Comparison of ENCODE assay signal across 13 cellular contexts in the genomic region with DNA sequence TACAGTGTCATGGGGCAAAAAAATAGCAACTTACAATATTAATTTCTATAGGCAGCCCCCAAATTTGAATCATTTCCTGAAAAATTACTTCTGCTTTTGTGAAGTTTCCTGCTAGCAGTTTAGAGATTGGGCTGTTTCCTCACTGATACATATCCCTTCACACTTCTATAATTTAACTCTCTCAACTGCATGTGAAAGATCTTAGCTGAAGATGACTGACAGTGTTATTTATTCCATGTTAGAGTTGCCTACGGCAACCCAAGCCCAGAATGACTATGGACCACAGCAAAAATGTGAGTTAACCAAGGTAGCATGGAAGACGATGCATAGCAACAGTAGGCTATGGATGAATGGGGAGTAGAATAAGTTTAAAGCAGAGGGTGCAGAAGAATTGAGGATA. TPM values are rescaled to one million over a fixed set of nuclear protein-coding genes. Genes with fewer than 3 reads are reported as not detected.
DNase-seq lines count a peak whose midpoint lies in the region; ATAC-seq and TF ChIP-seq lines count a peak whose summit lies in the region.
"Had no signal": no experiment of that assay in that cellular context is flagged by ENCODE, and none has a peak within 500 bp of the region (broad histone marks: within the 10 kb centered on the region; RNA-seq: fewer than 3 reads in every experiment).

A gene (plus strand): TSS at position 122 of the 400 bp plus-strand sequence. CDS start 90 bp downstream, at position 212.

- no peak for TF ChIP-seq CTCF in body of pancreas (IDR thresholded peaks at IDR 0.05)

- H3K27ac Mint-ChIP-seq in CD4-positive, alpha-beta memory T cell: peak within 1 kb of the TSS; percentile 86 to 96 (median 92)
- H3K27ac Mint-ChIP-seq in activated CD4-positive, alpha-beta memory T cell treated with anti-CD3 and anti-CD28 coated beads, Interleukin-2, amount 10 ng/mL, durations not matched to agents 7 days and 5 days: peak within 1 kb of the TSS; percentile 70

- no peaks in the 10 kb centered on the region for H3K9me3 ChIP-seq in CD4-positive, alpha-beta memory T cell (ENCODE audit: control insufficient read depth in 1 of 2, low read length in 2 of 2)
- H3K9me3 ChIP-seq in mononuclear cell (ENCODE audit: low read depth, low read length) (no peaks in the 10 kb centered on the region), body of pancreas (no peaks in the 10 kb centered on the region)
- H3K9me3 ChIP-seq: Caco-2 had no signal

- TF ChIP-seq POLR2A in body of pancreas (IDR thresholded peaks at IDR 0.05): no peak

- peaks cover 46 to 72% (median 57%) of the 10 kb centered on the region in 4 donors for H3K4me1 Mint-ChIP-seq in CD4-positive, alpha-beta memory T cell
- H3K4me1 Mint-ChIP-seq in activated CD4-positive, alpha-beta memory T cell treated with anti-CD3 and anti-CD28 coated beads, Interleukin-2, amount 10 ng/mL, durations not matched to agents 7 days and 5 days: peaks cover 56% of the 10 kb centered on the region

- H3K4me3 Mint-ChIP-seq in CD4-positive, alpha-beta memory T cell: peak within 1 kb of the TSS; percentile 66 to 99 (median 89)
- peak within 1 kb of the TSS; percentile 61 for H3K4me3 Mint-ChIP-seq in activated CD4-positive, alpha-beta memory T cell treated with anti-CD3 and anti-CD28 coated beads, Interleukin-2, amount 10 ng/mL, durations not matched to agents 7 days and 5 days

- peak within 1 kb of the TSS; percentile 24 for H3K27ac ChIP-seq in CD4-positive, alpha-beta memory T cell (ENCODE audit: low read depth, low read length)
- H3K27ac ChIP-seq in body of pancreas: no peak within 1 kb of the TSS

- peaks cover 76% of the 10 kb centered on the region for H3K4me1 ChIP-seq in CD4-positive, alpha-beta memory T cell (ENCODE audit: insufficient read depth, low read length)
- peaks cover 57% of the 10 kb centered on the region for H3K4me1 ChIP-seq in mononuclear cell (ENCODE audit: insufficient read depth, low read length)
- H3K4me1 ChIP-seq in body of pancreas: no peaks in the 10 kb centered on the region
- H3K4me1 ChIP-seq: Caco-2 had no signal

- CTCF ChIA-PET in CD4-positive, alpha-beta memory T cell (lab: Charles Lee; ENCODE audit: partially characterized antibody): interaction anchor here (1.7 to 2.9 kb wide), 3 partner anchors 9 to 38 kb away, joined by 5 to 12 read pairs (median 8); no protein-coding TSS in a partner anchor
- CTCF ChIA-PET in activated CD4-positive, alpha-beta memory T cell treated with anti-CD3 and anti-CD28 coated beads, Interleukin-2, amount 10 ng/mL, durations not matched to agents 7 days and 5 days (lab: Charles Lee): no interaction called here

- WGBS in body of pancreas, 2 donors: 62 to 85% methylated on average over 2 of the region's 2 CpGs

- peaks cover 0 to 6% (median 3%) of the 10 kb centered on the region in 8 donors for H3K9me3 Mint-ChIP-seq in CD4-positive, alpha-beta memory T cell
- no peaks in the 10 kb centered on the region for H3K9me3 Mint-ChIP-seq in activated CD4-positive, alpha-beta memory T cell treated with anti-CD3 and anti-CD28 coated beads, Interleukin-2, amount 10 ng/mL, durations not matched to agents 7 days and 5 days

- ATAC-seq in body of pancreas: no peak
- no peak for ATAC-seq in GM18498 (IDR thresholded peaks at IDR 0.05; ENCODE audit: unreplicated experiment)

- peak in 4 of 5 donors; percentile 15 to 57 (median 26) for DNase-seq in CD4-positive, alpha-beta memory T cell
- DNase-seq in KG1 (lab: John Stamatoyannopoulos, UW) (peak; percentile 55), body of pancreas (no peak), 8988T (no peak)
- no peak for DNase-seq in activated CD4-positive, alpha-beta memory T cell treated with anti-CD3 and anti-CD28 coated beads, Interleukin-2, amount 10 ng/mL, durations not matched to agents 7 days and 5 days
- DNase-seq in stimulated activated CD4-positive, alpha-beta T cell treated with anti-CD3 and anti-CD28 coated beads, Interleukin-4, amount 100 ng/mL, for 4 hours: no peak
- DNase-seq: activated effector memory CD4-positive, alpha-beta T cell treated with Interleukin-2 at 50 U/mL for 16 hours; Caco-2; kidney; T1000 had no signal

- H3K4me3 ChIP-seq in CD4-positive, alpha-beta memory T cell (ENCODE audit: low read length in 2 of 2): peak within 1 kb of the TSS in 1 of 2 donors; percentile 22
- H3K4me3 ChIP-seq in mononuclear cell (ENCODE audit: low read length): peak within 1 kb of the TSS; percentile 26
- no peak within 1 kb of the TSS for H3K4me3 ChIP-seq in body of pancreas
- H3K4me3 ChIP-seq: smooth muscle cell had no signal

- no peaks in the 10 kb centered on the region for H3K36me3 ChIP-seq in CD4-positive, alpha-beta memory T cell (ENCODE audit: insufficient read depth, low read length)
- H3K36me3 ChIP-seq in body of pancreas (replicated peaks in 1 of 2; ENCODE audit: insufficient read depth in 1 of 2, low read depth in 2 of 2): no peaks in the 10 kb centered on the region

- intact Hi-C loops in CD4-positive, alpha-beta memory T cell (cut with micrococcal nuclease): loop anchor here (1.0 to 2.0 kb wide), 3 partner anchors 35 to 50 kb away; no protein-coding TSS in a partner anchor
- intact Hi-C loops in body of pancreas (cut with DNase I): no loop called here

- H3K27me3 ChIP-seq in CD4-positive, alpha-beta memory T cell (ENCODE audit: insufficient read depth, low read length): no peaks in the 10 kb centered on the region
- H3K27me3 ChIP-seq in mononuclear cell (ENCODE audit: insufficient read depth, low read length): no peaks in the 10 kb centered on the region
- no peaks in the 10 kb centered on the region for H3K27me3 ChIP-seq in body of pancreas

- H3K36me3 Mint-ChIP-seq in CD4-positive, alpha-beta memory T cell: peaks cover 3 to 15% of the 10 kb centered on the region in 2 donors
- H3K36me3 Mint-ChIP-seq in activated CD4-positive, alpha-beta memory T cell treated with anti-CD3 and anti-CD28 coated beads, Interleukin-2, amount 10 ng/mL, durations not matched to agents 7 days and 5 days (ENCODE audit: low read depth): peaks cover 6% of the 10 kb centered on the region

- no peaks in the 10 kb centered on the region for H3K27me3 Mint-ChIP-seq in CD4-positive, alpha-beta memory T cell
- no peaks in the 10 kb centered on the region for H3K27me3 Mint-ChIP-seq in activated CD4-positive, alpha-beta memory T cell treated with anti-CD3 and anti-CD28 coated beads, Interleukin-2, amount 10 ng/mL, durations not matched to agents 7 days and 5 days

- POLR2A ChIA-PET in CD4-positive, alpha-beta memory T cell (lab: Charles Lee; ENCODE audit: partially characterized antibody): interaction anchor here (0.7 to 3.4 kb wide), 8 partner anchors 8 to 345 kb away, joined by 3 to 25 read pairs (median 4); no protein-coding TSS in a partner anchor
- POLR2A ChIA-PET in activated CD4-positive, alpha-beta memory T cell treated with anti-CD3 and anti-CD28 coated beads, Interleukin-2, amount 10 ng/mL, durations not matched to agents 7 days and 5 days (lab: Charles Lee): interaction anchor here (1.3 kb wide), 1 partner anchor 39 kb away, joined by 3 read pairs; no protein-coding TSS in a partner anchor

RNA-seq across cellular contexts. Expression of the gene that starts here (rescaled TPM):
- total RNA-seq in CD4-positive, alpha-beta memory T cell: 10 to 100 TPM; 51.2 to 55.8 TPM
- polyA plus RNA-seq in CD4-positive, alpha-beta memory T cell: 100 to 1,000 TPM in 1 of 2 donors, 10 to 100 TPM in 1; 98.9 to 161 TPM
- 10 to 100 TPM; 12.8 to 13.3 TPM for total RNA-seq in activated CD4-positive, alpha-beta memory T cell treated with anti-CD3 and anti-CD28 coated beads, Interleukin-2, amount 10 ng/mL, durations not matched to agents 7 days and 5 days
- total RNA-seq in mononuclear cell (23.6 TPM), body of pancreas (under 1 TPM; 0.78 to 0.99 TPM)
- polyA plus RNA-seq: smooth muscle cell had no signal

Comparison
In these comparisons a context has a peak if more than half of its experiments do, and no peak if none do; other contexts are left out.
1. RNA of the gene that starts here (total RNA-seq): 51.2 to 55.8 TPM in CD4-positive, alpha-beta memory T cell, 23.6 TPM in mononuclear cell (single experiment) and 12.8 to 13.3 TPM in activated CD4-positive, alpha-beta memory T cell treated with anti-CD3 and anti-CD28 coated beads, Interleukin-2, amount 10 ng/mL, durations not matched to agents 7 days and 5 days; 0.78 to 0.99 TPM in body of pancreas; every median in the first group is over 4 times any median in the second.
2. DNase-seq: peak in CD4-positive, alpha-beta memory T cell (4 of 5) and KG1 (single experiment); none in activated CD4-positive, alpha-beta memory T cell treated with anti-CD3 and anti-CD28 coated beads, Interleukin-2, amount 10 ng/mL, durations not matched to agents 7 days and 5 days (single experiment), body of pancreas (0 of 4), 8988T (single experiment) and stimulated activated CD4-positive, alpha-beta T cell treated with anti-CD3 and anti-CD28 coated beads, Interleukin-4, amount 100 ng/mL, for 4 hours (0 of 2).